2 cellular contexts compared by ENCODE assay signal in the genomic region with DNA sequence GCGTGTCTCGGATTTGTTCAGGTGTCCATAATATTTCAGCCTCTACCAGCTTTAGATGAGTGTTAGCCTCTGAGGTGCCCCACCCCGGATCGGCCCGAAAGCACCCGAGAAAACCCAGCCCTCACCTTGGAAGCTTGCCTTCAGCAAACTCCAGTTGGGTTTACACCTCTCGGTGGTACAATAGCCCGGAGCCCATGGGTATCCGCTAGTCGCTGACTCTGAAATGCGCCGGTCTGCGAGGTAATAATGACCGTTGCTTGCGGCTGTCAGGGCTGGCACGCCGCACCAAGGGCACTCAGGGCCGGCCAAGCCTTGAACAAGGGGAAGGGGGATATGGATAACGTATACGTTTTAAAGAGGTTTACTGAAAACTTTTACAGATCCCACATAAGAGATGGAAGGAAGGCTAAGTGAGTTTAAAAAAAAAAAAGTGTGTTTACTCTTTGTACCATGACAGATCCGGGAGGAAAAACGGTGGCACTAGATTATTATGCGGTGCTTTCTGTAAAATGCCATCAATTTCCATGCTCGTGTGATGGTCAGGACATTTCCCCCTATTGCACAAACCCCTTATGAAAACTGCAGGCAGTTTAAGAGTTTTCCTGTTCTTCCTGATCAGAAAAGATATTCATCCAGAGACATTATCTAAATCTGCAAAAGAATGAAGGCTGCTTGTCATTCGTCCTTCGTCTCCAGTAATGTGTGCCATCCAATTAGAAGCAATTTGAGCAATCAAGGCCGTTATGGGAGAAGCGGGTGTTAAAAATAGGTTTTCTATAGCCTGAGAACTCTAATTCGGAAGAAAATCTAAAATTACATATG.
TF ChIP-seq lines count a peak whose summit lies in the region.

No MANE protein-coding gene starts in this region.

TF ChIP-seq in SK-N-SH, 30 proteins besides CTCF, POLR2A, EP300 and RAD21 (continued from another document):
- TF ChIP-seq, protein P1, sequence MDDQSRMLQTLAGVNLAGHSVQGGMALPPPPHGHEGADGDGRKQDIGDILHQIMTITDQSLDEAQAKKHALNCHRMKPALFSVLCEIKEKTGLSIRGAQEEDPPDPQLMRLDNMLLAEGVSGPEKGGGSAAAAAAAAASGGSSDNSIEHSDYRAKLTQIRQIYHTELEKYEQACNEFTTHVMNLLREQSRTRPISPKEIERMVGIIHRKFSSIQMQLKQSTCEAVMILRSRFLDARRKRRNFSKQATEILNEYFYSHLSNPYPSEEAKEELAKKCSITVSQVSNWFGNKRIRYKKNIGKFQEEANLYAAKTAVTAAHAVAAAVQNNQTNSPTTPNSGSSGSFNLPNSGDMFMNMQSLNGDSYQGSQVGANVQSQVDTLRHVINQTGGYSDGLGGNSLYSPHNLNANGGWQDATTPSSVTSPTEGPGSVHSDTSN (IDR thresholded peaks at IDR 0.05): no peak
- TF ChIP-seq RCOR1 (IDR thresholded peaks at IDR 0.05; ENCODE audit: low read length): no peak
- TF ChIP-seq, protein P2, sequence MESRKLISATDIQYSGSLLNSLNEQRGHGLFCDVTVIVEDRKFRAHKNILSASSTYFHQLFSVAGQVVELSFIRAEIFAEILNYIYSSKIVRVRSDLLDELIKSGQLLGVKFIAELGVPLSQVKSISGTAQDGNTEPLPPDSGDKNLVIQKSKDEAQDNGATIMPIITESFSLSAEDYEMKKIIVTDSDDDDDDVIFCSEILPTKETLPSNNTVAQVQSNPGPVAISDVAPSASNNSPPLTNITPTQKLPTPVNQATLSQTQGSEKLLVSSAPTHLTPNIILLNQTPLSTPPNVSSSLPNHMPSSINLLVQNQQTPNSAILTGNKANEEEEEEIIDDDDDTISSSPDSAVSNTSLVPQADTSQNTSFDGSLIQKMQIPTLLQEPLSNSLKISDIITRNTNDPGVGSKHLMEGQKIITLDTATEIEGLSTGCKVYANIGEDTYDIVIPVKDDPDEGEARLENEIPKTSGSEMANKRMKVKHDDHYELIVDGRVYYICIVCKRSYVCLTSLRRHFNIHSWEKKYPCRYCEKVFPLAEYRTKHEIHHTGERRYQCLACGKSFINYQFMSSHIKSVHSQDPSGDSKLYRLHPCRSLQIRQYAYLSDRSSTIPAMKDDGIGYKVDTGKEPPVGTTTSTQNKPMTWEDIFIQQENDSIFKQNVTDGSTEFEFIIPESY (IDR thresholded peaks at IDR 0.05; ENCODE audit: borderline replicate concordance, low read depth): no peak

TF ChIP-seq in SK-N-SH treated with all-trans-retinoic acid at 6 μM for 48 hours, 23 proteins besides CTCF, POLR2A, EP300 and RAD21 (continued from another document):
- no peak for TF ChIP-seq GLIS3 (CRISPR knock-in tag; IDR thresholded peaks at IDR 0.05)
- TF ChIP-seq, protein P3, sequence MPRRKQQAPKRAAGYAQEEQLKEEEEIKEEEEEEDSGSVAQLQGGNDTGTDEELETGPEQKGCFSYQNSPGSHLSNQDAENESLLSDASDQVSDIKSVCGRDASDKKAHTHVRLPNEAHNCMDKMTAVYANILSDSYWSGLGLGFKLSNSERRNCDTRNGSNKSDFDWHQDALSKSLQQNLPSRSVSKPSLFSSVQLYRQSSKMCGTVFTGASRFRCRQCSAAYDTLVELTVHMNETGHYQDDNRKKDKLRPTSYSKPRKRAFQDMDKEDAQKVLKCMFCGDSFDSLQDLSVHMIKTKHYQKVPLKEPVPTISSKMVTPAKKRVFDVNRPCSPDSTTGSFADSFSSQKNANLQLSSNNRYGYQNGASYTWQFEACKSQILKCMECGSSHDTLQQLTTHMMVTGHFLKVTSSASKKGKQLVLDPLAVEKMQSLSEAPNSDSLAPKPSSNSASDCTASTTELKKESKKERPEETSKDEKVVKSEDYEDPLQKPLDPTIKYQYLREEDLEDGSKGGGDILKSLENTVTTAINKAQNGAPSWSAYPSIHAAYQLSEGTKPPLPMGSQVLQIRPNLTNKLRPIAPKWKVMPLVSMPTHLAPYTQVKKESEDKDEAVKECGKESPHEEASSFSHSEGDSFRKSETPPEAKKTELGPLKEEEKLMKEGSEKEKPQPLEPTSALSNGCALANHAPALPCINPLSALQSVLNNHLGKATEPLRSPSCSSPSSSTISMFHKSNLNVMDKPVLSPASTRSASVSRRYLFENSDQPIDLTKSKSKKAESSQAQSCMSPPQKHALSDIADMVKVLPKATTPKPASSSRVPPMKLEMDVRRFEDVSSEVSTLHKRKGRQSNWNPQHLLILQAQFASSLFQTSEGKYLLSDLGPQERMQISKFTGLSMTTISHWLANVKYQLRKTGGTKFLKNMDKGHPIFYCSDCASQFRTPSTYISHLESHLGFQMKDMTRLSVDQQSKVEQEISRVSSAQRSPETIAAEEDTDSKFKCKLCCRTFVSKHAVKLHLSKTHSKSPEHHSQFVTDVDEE (CRISPR knock-in tag; IDR thresholded peaks at IDR 0.05): no peak
- TF ChIP-seq ZNF565 (CRISPR knock-in tag; conservative IDR thresholded peaks at IDR 0.05; ENCODE audit: low read depth): no peak
- TF ChIP-seq, protein P4, sequence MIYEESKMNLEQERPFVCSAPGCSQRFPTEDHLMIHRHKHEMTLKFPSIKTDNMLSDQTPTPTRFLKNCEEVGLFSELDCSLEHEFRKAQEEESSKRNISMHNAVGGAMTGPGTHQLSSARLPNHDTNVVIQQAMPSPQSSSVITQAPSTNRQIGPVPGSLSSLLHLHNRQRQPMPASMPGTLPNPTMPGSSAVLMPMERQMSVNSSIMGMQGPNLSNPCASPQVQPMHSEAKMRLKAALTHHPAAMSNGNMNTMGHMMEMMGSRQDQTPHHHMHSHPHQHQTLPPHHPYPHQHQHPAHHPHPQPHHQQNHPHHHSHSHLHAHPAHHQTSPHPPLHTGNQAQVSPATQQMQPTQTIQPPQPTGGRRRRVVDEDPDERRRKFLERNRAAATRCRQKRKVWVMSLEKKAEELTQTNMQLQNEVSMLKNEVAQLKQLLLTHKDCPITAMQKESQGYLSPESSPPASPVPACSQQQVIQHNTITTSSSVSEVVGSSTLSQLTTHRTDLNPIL (CRISPR knock-in tag; IDR thresholded peaks at IDR 0.05; ENCODE audit: low read depth): no peak
- TF ChIP-seq, protein P5, sequence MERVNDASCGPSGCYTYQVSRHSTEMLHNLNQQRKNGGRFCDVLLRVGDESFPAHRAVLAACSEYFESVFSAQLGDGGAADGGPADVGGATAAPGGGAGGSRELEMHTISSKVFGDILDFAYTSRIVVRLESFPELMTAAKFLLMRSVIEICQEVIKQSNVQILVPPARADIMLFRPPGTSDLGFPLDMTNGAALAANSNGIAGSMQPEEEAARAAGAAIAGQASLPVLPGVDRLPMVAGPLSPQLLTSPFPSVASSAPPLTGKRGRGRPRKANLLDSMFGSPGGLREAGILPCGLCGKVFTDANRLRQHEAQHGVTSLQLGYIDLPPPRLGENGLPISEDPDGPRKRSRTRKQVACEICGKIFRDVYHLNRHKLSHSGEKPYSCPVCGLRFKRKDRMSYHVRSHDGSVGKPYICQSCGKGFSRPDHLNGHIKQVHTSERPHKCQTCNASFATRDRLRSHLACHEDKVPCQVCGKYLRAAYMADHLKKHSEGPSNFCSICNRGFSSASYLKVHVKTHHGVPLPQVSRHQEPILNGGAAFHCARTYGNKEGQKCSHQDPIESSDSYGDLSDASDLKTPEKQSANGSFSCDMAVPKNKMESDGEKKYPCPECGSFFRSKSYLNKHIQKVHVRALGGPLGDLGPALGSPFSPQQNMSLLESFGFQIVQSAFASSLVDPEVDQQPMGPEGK (CRISPR knock-in tag; IDR thresholded peaks at IDR 0.05; ENCODE audit: borderline replicate concordance): no peak
- no peak for TF ChIP-seq TCF4 (CRISPR knock-in tag; IDR thresholded peaks at IDR 0.05; ENCODE audit: borderline replicate concordance)
- no peak for TF ChIP-seq BACH2 (CRISPR knock-in tag; IDR thresholded peaks at IDR 0.05; ENCODE audit: borderline replicate concordance)
- no peak for TF ChIP-seq SNAI2 (CRISPR knock-in tag; IDR thresholded peaks at IDR 0.05)
- no peak for TF ChIP-seq ZC3H10 (CRISPR knock-in tag; IDR thresholded peaks at IDR 0.05)
- no peak for TF ChIP-seq RARB (CRISPR knock-in tag; IDR thresholded peaks at IDR 0.05)
- no peak for TF ChIP-seq ZNF70 (CRISPR knock-in tag; IDR thresholded peaks at IDR 0.05)
- TF ChIP-seq ZFP3 (CRISPR knock-in tag; IDR thresholded peaks at IDR 0.05): no peak
- no peak for TF ChIP-seq ZNF8 (CRISPR knock-in tag; IDR thresholded peaks at IDR 0.05)
- no peak for TF ChIP-seq CSDC2 (CRISPR knock-in tag; IDR thresholded peaks at IDR 0.05)
- no peak for TF ChIP-seq TOX (CRISPR knock-in tag; IDR thresholded peaks at IDR 0.05; ENCODE audit: borderline replicate concordance)
